Comparison of ENCODE assay signal across 26 cellular contexts in the genomic region with DNA sequence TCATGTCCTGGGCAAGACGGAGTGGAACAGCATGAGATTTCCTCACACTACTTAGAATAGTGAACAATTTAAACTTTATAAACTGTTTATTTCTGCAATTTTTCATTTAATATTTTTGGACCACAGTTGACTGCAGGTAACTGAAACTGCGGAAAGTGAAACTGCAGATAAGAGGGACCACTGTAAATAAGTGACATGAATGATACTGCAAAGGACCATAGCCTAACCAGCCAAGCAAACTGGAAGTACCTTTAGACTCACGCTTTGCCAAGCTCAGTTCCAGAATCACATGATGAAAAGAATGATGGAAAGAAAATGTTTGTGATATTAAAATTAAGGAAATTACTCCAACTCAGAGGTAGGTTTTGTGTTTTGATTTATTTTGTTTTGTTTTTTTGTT.
DNase-seq lines count a peak whose midpoint lies in the region; ATAC-seq, FAIRE-seq and TF ChIP-seq lines count a peak whose summit lies in the region.
"Had no signal": no experiment of that assay in that cellular context is flagged by ENCODE, and none has a peak within 500 bp of the region (broad histone marks: within the 10 kb centered on the region; RNA-seq: fewer than 3 reads in every experiment).

No MANE protein-coding gene starts in this region.

- no peak for DNase-seq in GM19239 (ENCODE audit: insufficient read length, low spot score)
- peak; percentile 38 for DNase-seq in MM.1S
- DNase-seq in transverse colon, result no peak
- no peak for DNase-seq in activated gamma-delta T cell treated with Interleukin-2 at 50 U/mL for 16 hours
- no peak for DNase-seq in stimulated activated CD8-positive, alpha-beta memory T cell treated with anti-CD3 and anti-CD28 coated beads, Interleukin-4, amount 100 ng/mL, for 48 hours
- DNase-seq: AML-193; C1 segment of cervical spinal cord; Caco-2; CD8-positive, alpha-beta T cell; DMS 273 treated with DMSO at 0.1 percent for 48 hours; DMS79 treated with DMSO at 0.1 percent for 48 hours; GF-D8; NCI-H1092; NCI-H1417 treated with DMSO at 0.1 percent for 48 hours; NCI-H1694 treated with DMSO at 0.1 percent for 48 hours; NCI-H2081; NCI-H2171; NCI-H226; NCI-H510A treated with DMSO at 0.1 percent for 48 hours; PC-9; SHP77; T-cell had no signal

- H3K4me1 ChIP-seq in MM.1S (ENCODE audit: low read length), result peaks cover 5% of the 10 kb centered on the region; the same call in 1 of the 2 replicates
- H3K4me1 ChIP-seq in transverse colon, result no peaks in the 10 kb centered on the region
- H3K4me1 ChIP-seq: A549, Caco-2 had no signal

- no peaks in the 10 kb centered on the region for H3K9me3 ChIP-seq in MM.1S (replicated peaks; ENCODE audit: insufficient read depth, low read length)
- no peaks in the 10 kb centered on the region for H3K9me3 ChIP-seq in transverse colon
- H3K9me3 ChIP-seq: A549, Caco-2 had no signal

- ATAC-seq in HG02938 (IDR thresholded peaks at IDR 0.05; ENCODE audit: unreplicated experiment) (peak; percentile 55), HG03469 (IDR thresholded peaks at IDR 0.05; ENCODE audit: unreplicated experiment) (no peak)
- ATAC-seq: A549; CD8-positive, alpha-beta T cell; T-cell had no signal

- no peak overlapping the region for H2AFZ ChIP-seq in MM.1S (ENCODE audit: low read length)
- H2AFZ ChIP-seq: PC-9 had no signal

- no peaks in the 10 kb centered on the region for H3F3A ChIP-seq in MM.1S (ENCODE audit: insufficient read depth, low read length)

- no peak for TF ChIP-seq EP300 in transverse colon (IDR thresholded peaks at IDR 0.05; ENCODE audit: low read depth)

- no peak overlapping the region for H3K27ac ChIP-seq in MM.1S (ENCODE audit: low read length)
- no peak overlapping the region for H3K27ac ChIP-seq in transverse colon
- H3K27ac ChIP-seq: A549, KMS-11, PC-9 had no signal

- peak overlapping the region; percentile 17; the same call in 1 of the 2 replicates for H3K4me2 ChIP-seq in MM.1S (ENCODE audit: low read depth, low read length)
- H3K4me2 ChIP-seq: A549, KMS-11, PC-9 had no signal

- TF ChIP-seq CTCF in MM.1S (IDR thresholded peaks at IDR 0.05; ENCODE audit: low read length), result no peak
- TF ChIP-seq CTCF in transverse colon (IDR thresholded peaks at IDR 0.05), result no peak

- H3K4me3 ChIP-seq in MM.1S (ENCODE audit: low read length) (no peak overlapping the region), transverse colon (no peak overlapping the region)
- H3K4me3 ChIP-seq: A549, PC-9 had no signal

- no peaks in the 10 kb centered on the region for H3K9me2 ChIP-seq in MM.1S (replicated peaks; ENCODE audit: insufficient read depth, low read length)

- intact Hi-C loops in transverse colon (cut with DNase I; ENCODE audit: low total_unique reads), result no loop called here

- no peaks in the 10 kb centered on the region for H3K27me3 ChIP-seq in MM.1S (replicated peaks; ENCODE audit: insufficient read depth, low read length)
- no peaks in the 10 kb centered on the region for H3K27me3 ChIP-seq in transverse colon

- H3K79me2 ChIP-seq in MM.1S (ENCODE audit: low read length), result no peaks in the 10 kb centered on the region

- WGBS in transverse colon (ENCODE audit: low coverage in 1 of 2), 2 donors, result 90 to 93% methylated on average over 3 of the region's 3 CpGs

- no peak for TF ChIP-seq POLR2A in transverse colon (IDR thresholded peaks at IDR 0.05)

- no peaks in the 10 kb centered on the region for H4K20me1 ChIP-seq in MM.1S (ENCODE audit: insufficient read depth, low read length)

- H3K36me3 ChIP-seq in MM.1S (replicated peaks; ENCODE audit: insufficient read depth, low read length), result no peaks in the 10 kb centered on the region
- no peaks in the 10 kb centered on the region for H3K36me3 ChIP-seq in transverse colon

- H3K9ac ChIP-seq in MM.1S (ENCODE audit: low read length), result no peak overlapping the region
- H3K9ac ChIP-seq: KMS-11 had no signal

- FAIRE-seq in GM19239 (lab: Jason Lieb, UNC), result peak; percentile 79
- FAIRE-seq: A549 had no signal

- in situ Hi-C loops in transverse colon (cut with MboI; ENCODE audit: low pct_ligation_motif_present in 1 of 4, low pct_unique_long_range_greater_than_20kb in 1 of 4, low sequenced_read_pairs in 3 of 4), result no loop called here
